In the genomic region with DNA sequence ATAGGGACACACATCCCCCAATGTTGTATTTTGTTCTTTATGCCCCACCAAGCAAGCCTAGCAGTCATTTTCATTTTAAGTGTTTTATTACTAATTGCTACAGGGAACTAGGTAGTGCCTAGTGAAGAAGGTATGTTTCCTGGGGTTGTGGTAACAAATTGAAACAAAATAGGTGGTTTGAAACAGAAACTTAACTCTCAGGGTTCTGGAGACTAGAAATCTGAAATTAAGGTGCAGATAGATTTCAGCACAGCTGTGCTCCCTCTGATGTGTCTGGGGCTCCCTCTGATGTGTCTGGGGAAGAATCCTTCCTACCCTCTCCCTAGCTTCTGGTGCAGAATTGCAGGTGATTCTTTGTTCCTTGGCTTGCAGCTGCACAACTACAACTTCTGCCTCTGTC, we compare ENCODE assay signal across 12 cellular contexts.
A peak's percentile ranks its signal among the peaks of the same experiment; 100 is the strongest.
DNase-seq lines count a peak whose midpoint lies in the region; ATAC-seq lines count a peak whose summit lies in the region.
"Had no signal": no experiment of that assay in that cellular context is flagged by ENCODE, and none has a peak within 500 bp of the region (broad histone marks: within the 10 kb centered on the region; RNA-seq: fewer than 3 reads in every experiment).

No MANE protein-coding gene starts in this region.

- ATAC-seq in GM21529 (IDR thresholded peaks at IDR 0.05; ENCODE audit: unreplicated experiment) (peak; percentile 88), HG03135 (IDR thresholded peaks at IDR 0.05; ENCODE audit: unreplicated experiment) (peak; percentile 95)
- ATAC-seq in stimulated activated memory B cell treated with anti-CD40 and anti-IgM and Interleukin-4, amounts not matched to agents 10 μg/mL and 1 μg/mL and 100 μg/mL, for 72 hours: peak; percentile 64
- ATAC-seq: A549, right lobe of liver had no signal

- H3K4me3 Mint-ChIP-seq in activated CD4-positive, alpha-beta T cell treated with anti-CD3 and anti-CD28 coated beads, Interleukin-2, amount 10 ng/mL, durations not matched to agents 7 days and 5 days: no peak overlapping the region
- no peak overlapping the region for H3K4me3 Mint-ChIP-seq in stimulated activated memory B cell treated with anti-CD40 and anti-IgM and Interleukin-4, amounts not matched to agents 10 μg/mL and 1 μg/mL and 100 μg/mL, for 72 hours
- H3K4me3 Mint-ChIP-seq: mesothelial cell of epicardium had no signal

- in situ Hi-C loops in HAP-1 (cut with MboI; ENCODE audit: low sequenced_read_pairs): no loop called here

- POLR2A ChIA-PET in activated CD4-positive, alpha-beta T cell treated with anti-CD3 and anti-CD28 coated beads, Interleukin-2, amount 10 ng/mL, durations not matched to agents 7 days and 5 days (lab: Charles Lee): no interaction called here

- CTCF ChIA-PET in activated CD4-positive, alpha-beta T cell treated with anti-CD3 and anti-CD28 coated beads, Interleukin-2, amount 10 ng/mL, durations not matched to agents 7 days and 5 days (lab: Charles Lee): interaction anchor here (0.6 kb wide), 1 partner anchor 133 kb away, joined by 3 read pairs; no protein-coding TSS in a partner anchor

- peaks cover 5% of the 10 kb centered on the region for H3K9me3 Mint-ChIP-seq in activated CD4-positive, alpha-beta T cell treated with anti-CD3 and anti-CD28 coated beads, Interleukin-2, amount 10 ng/mL, durations not matched to agents 7 days and 5 days
- peaks cover 3% of the 10 kb centered on the region for H3K9me3 Mint-ChIP-seq in stimulated activated memory B cell treated with anti-CD40 and anti-IgM and Interleukin-4, amounts not matched to agents 10 μg/mL and 1 μg/mL and 100 μg/mL, for 72 hours

- H3K36me3 Mint-ChIP-seq in activated CD4-positive, alpha-beta T cell treated with anti-CD3 and anti-CD28 coated beads, Interleukin-2, amount 10 ng/mL, durations not matched to agents 7 days and 5 days (ENCODE audit: low read depth): peaks cover 5% of the 10 kb centered on the region
- H3K36me3 Mint-ChIP-seq in stimulated activated memory B cell treated with anti-CD40 and anti-IgM and Interleukin-4, amounts not matched to agents 10 μg/mL and 1 μg/mL and 100 μg/mL, for 72 hours: peaks cover 3% of the 10 kb centered on the region

- no peaks in the 10 kb centered on the region for H3K36me3 ChIP-seq in HAP-1 (replicated peaks)
- H3K36me3 ChIP-seq: right lobe of liver had no signal

- no peak for DNase-seq in activated CD4-positive, alpha-beta T cell treated with anti-CD3 and anti-CD28 coated beads, Interleukin-2, amount 10 ng/mL, durations not matched to agents 7 days and 5 days
- DNase-seq in activated CD4-positive, alpha-beta T cell treated with anti-CD3 and anti-CD28 coated beads for 4 hours: no peak
- no peak for DNase-seq in A172 (ENCODE audit: low spot score)
- no peak for DNase-seq in HAP-1 (ENCODE audit: low spot score in 2 of 2)
- DNase-seq in caudate nucleus (lab: John Stamatoyannopoulos, UW): no peak
- DNase-seq: activated effector memory CD4-positive, alpha-beta T cell treated with Interleukin-2 at 50 U/mL for 16 hours; right lobe of liver had no signal

- no peak overlapping the region for H3K4me3 ChIP-seq in HAP-1
- H3K4me3 ChIP-seq: A549, right lobe of liver had no signal

- no peak overlapping the region for H3K27ac ChIP-seq in caudate nucleus (ENCODE audit: low read depth, low read length)
- H3K27ac ChIP-seq: A549, right lobe of liver had no signal

- H3K4me1 ChIP-seq in HAP-1: no peaks in the 10 kb centered on the region
- H3K4me1 ChIP-seq: A549, right lobe of liver had no signal

- H3K27me3 ChIP-seq in HAP-1 (ENCODE audit: low read depth): no peaks in the 10 kb centered on the region
- H3K27me3 ChIP-seq: right lobe of liver had no signal

- peaks cover 33% of the 10 kb centered on the region for H3K4me1 Mint-ChIP-seq in activated CD4-positive, alpha-beta T cell treated with anti-CD3 and anti-CD28 coated beads, Interleukin-2, amount 10 ng/mL, durations not matched to agents 7 days and 5 days
- peaks cover 22% of the 10 kb centered on the region for H3K4me1 Mint-ChIP-seq in stimulated activated memory B cell treated with anti-CD40 and anti-IgM and Interleukin-4, amounts not matched to agents 10 μg/mL and 1 μg/mL and 100 μg/mL, for 72 hours
- H3K4me1 Mint-ChIP-seq: mesothelial cell of epicardium had no signal

- peak overlapping the region; percentile 61 for H3K27ac Mint-ChIP-seq in activated CD4-positive, alpha-beta T cell treated with anti-CD3 and anti-CD28 coated beads, Interleukin-2, amount 10 ng/mL, durations not matched to agents 7 days and 5 days
- H3K27ac Mint-ChIP-seq in stimulated activated memory B cell treated with anti-CD40 and anti-IgM and Interleukin-4, amounts not matched to agents 10 μg/mL and 1 μg/mL and 100 μg/mL, for 72 hours: no peak overlapping the region
- H3K27ac Mint-ChIP-seq: mesothelial cell of epicardium had no signal

- H3K9me3 ChIP-seq in HAP-1: peaks cover 3% of the 10 kb centered on the region; the same call in 1 of the 2 replicates
- H3K9me3 ChIP-seq: A549, right lobe of liver had no signal

- peaks cover 1% of the 10 kb centered on the region for H3K27me3 Mint-ChIP-seq in activated CD4-positive, alpha-beta T cell treated with anti-CD3 and anti-CD28 coated beads, Interleukin-2, amount 10 ng/mL, durations not matched to agents 7 days and 5 days
- no peaks in the 10 kb centered on the region for H3K27me3 Mint-ChIP-seq in stimulated activated memory B cell treated with anti-CD40 and anti-IgM and Interleukin-4, amounts not matched to agents 10 μg/mL and 1 μg/mL and 100 μg/mL, for 72 hours
